In the genomic region with DNA sequence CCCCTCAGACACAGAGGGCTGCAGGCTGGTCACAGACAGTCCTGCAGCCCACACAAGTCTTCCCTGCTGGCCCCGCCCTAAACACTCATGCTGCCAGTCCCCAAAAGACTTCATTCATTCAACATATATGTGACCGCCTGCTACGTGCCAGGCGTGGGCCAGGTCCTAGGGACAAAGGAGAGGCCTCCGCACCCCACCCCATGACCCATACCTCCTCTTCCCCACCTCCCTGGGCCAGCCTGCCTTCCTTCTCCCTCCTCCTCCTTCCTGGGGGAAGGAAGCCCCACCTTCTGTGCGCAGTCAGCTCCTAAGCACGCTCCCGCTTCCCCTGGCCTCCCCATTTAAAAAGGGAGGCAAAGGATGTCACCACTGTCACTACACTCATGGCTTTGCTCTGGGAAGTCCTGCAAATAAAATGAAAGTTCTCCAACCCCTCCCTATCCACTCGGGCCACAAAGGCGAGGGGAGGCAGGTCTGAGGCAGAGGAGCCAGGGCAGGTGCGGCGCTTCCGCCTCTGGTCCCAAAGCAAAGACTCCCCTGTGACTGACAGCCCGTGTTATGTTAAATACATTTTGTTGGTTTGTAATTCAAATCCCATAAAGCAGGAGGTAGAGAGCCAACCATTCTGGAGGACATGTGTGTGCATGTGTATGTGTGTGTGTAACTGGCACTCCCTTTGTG, we compare ENCODE assay signal across 14 cellular contexts. TPM values are rescaled to one million over a fixed set of nuclear protein-coding genes. Genes with fewer than 3 reads are reported as not detected.
A peak's percentile ranks its signal among the peaks of the same experiment; 100 is the strongest.
DNase-seq lines count a peak whose midpoint lies in the region; ATAC-seq, FAIRE-seq and TF ChIP-seq lines count a peak whose summit lies in the region.
"Had no signal": no experiment of that assay in that cellular context is flagged by ENCODE, and none has a peak within 500 bp of the region (broad histone marks: within the 10 kb centered on the region; RNA-seq: fewer than 3 reads in every experiment).

No MANE protein-coding gene starts in this region.

- no peaks in the 10 kb centered on the region for H3K9me3 Mint-ChIP-seq in CD4-positive, CD25-positive, alpha-beta regulatory T cell

- no peaks in the 10 kb centered on the region for H3K36me3 ChIP-seq in CD4-positive, CD25-positive, alpha-beta regulatory T cell (ENCODE audit: control insufficient read depth, insufficient read depth, low read length)
- H3K36me3 ChIP-seq in K562 (ENCODE audit: control insufficient read depth, insufficient read depth, low read length) (no peaks in the 10 kb centered on the region), mucosa of rectum (ENCODE audit: control insufficient read depth in 2 of 2, insufficient read depth in 2 of 2, low read length in 2 of 2) (no peaks in the 10 kb centered on the region), thyroid gland (no peaks in the 10 kb centered on the region)
- H3K36me3 ChIP-seq: HAP-1, vagina had no signal

- H3K4me1 ChIP-seq in CD4-positive, CD25-positive, alpha-beta regulatory T cell (ENCODE audit: control insufficient read depth, insufficient read depth, low read length, poor library complexity, severe bottlenecking): no peaks in the 10 kb centered on the region
- H3K4me1 ChIP-seq in K562 (replicated peaks in 1 of 2; ENCODE audit: control insufficient read depth in 2 of 2, insufficient read depth in 2 of 2, low read length in 2 of 2) (peaks cover 0 to 16% of the 10 kb centered on the region in 2 experiments; a peak in 2 of 5 replicates), mucosa of rectum (ENCODE audit: control insufficient read depth in 2 of 2, insufficient read depth in 2 of 2, low read length in 2 of 2) (peaks cover 6 to 12% of the 10 kb centered on the region in 2 donors), thyroid gland (no peaks in the 10 kb centered on the region)
- H3K4me1 ChIP-seq: HAP-1 had no signal

- in situ Hi-C loops in K562 (cut with MboI): no loop called here

- H3K9me3 ChIP-seq in CD4-positive, CD25-positive, alpha-beta regulatory T cell (ENCODE audit: control insufficient read depth in 2 of 2, low read length in 2 of 2): no peaks in the 10 kb centered on the region
- H3K9me3 ChIP-seq in K562 (replicated peaks; ENCODE audit: control insufficient read depth, insufficient read depth, low read depth, low read length) (no peaks in the 10 kb centered on the region), mucosa of rectum (ENCODE audit: control insufficient read depth in 2 of 2, low read length in 2 of 2) (no peaks in the 10 kb centered on the region), thyroid gland (no peaks in the 10 kb centered on the region)
- H3K9me3 ChIP-seq: HAP-1, vagina had no signal

- H3K9ac ChIP-seq in K562 (ENCODE audit: insufficient read depth in 1 of 2, low read depth in 2 of 2, low read length in 2 of 2) (peak overlapping the region in 1 of 2 experiments; percentile 63; a peak in 1 of 4 replicates), mucosa of rectum (ENCODE audit: low read depth in 1 of 2, low read length in 2 of 2) (peak overlapping the region; percentile 34 to 36)

- no peak for DNase-seq in CD4-positive, CD25-positive, alpha-beta regulatory T cell
- DNase-seq in GM12891 (ENCODE audit: insufficient read length, low spot score): no peak
- DNase-seq in K562 (ENCODE audit: extremely low read depth in 1 of 4, low spot score in 3 of 4): no peak
- no peak for DNase-seq in SIG-M5 treated with dmso at 0.1 percent for 504 hours (lab: John Stamatoyannopoulos, UW; ENCODE audit: unreplicated experiment)
- no peak for DNase-seq in COLO829 (ENCODE audit: low spot score)
- DNase-seq in thyroid gland: no peak
- DNase-seq: effector CD8-positive, alpha-beta T cell; NCI-H774 had no signal

- no TSS peak for BruUV-seq in K562 (replicated peaks; lab: Mats Ljungman, UMichigan)

- no peaks in the 10 kb centered on the region for H3K9me1 ChIP-seq in K562 (ENCODE audit: control insufficient read depth, insufficient read depth, low read length)

- CTCF ChIA-PET in K562 (lab: Yijun Ruan, JAX; ENCODE audit: low intra/inter-chr PET ratio): no interaction called here

- TF ChIP-seq RAD21 in K562 (CRISPR knock-in tag; conservative IDR thresholded peaks at IDR 0.05 in 1 of 2, IDR thresholded peaks at IDR 0.05 in 1 of 2): no peak

- H2AFZ ChIP-seq in K562 (ENCODE audit: low read depth, low read length): peak overlapping the region; percentile 72

- intact Hi-C loops in K562 (cut with micrococcal nuclease) (no loop called here), thyroid gland (cut with DNase I) (no loop called here)

- no peak overlapping the region for H3K27ac ChIP-seq in CD4-positive, CD25-positive, alpha-beta regulatory T cell (ENCODE audit: insufficient read depth, low read length, poor library complexity, severe bottlenecking)
- no peak overlapping the region for H3K27ac ChIP-seq in K562 (ENCODE audit: extremely low read depth, low read depth, low read length)
- no peak overlapping the region for H3K27ac ChIP-seq in mucosa of rectum (ENCODE audit: low read depth in 2 of 2, low read length in 2 of 2)
- no peak overlapping the region for H3K27ac ChIP-seq in thyroid gland
- H3K27ac ChIP-seq: vagina had no signal

- no peaks in the 10 kb centered on the region for H3K36me3 Mint-ChIP-seq in CD4-positive, CD25-positive, alpha-beta regulatory T cell

- no peaks in the 10 kb centered on the region for H4K20me1 ChIP-seq in K562 (replicated peaks; ENCODE audit: control insufficient read depth, insufficient read depth, low read length)

- H3K4me2 ChIP-seq in K562 (ENCODE audit: insufficient read depth, low read length): no peak overlapping the region

- H3K27me3 ChIP-seq in CD4-positive, CD25-positive, alpha-beta regulatory T cell (ENCODE audit: control insufficient read depth, insufficient read depth, low read length): no peaks in the 10 kb centered on the region
- H3K27me3 ChIP-seq in K562 (ENCODE audit: control insufficient read depth in 2 of 2, insufficient read depth in 2 of 2, low read length in 2 of 2): no peaks in the 10 kb centered on the region
- H3K27me3 ChIP-seq in mucosa of rectum (ENCODE audit: control insufficient read depth in 2 of 2, insufficient read depth in 2 of 2, low read length in 2 of 2): no peaks in the 10 kb centered on the region
- H3K27me3 ChIP-seq in thyroid gland: no peaks in the 10 kb centered on the region
- H3K27me3 ChIP-seq: vagina had no signal

- H3K4me3 Mint-ChIP-seq in CD4-positive, CD25-positive, alpha-beta regulatory T cell: peak overlapping the region in 3 of 4 donors; percentile 11 to 73 (median 66)

- ATAC-seq in CD4-positive, CD25-positive, alpha-beta regulatory T cell (ENCODE audit: low read depth in 2 of 2): no peak
- ATAC-seq in K562 (peak; percentile 30), HG02884 (IDR thresholded peaks at IDR 0.05; ENCODE audit: unreplicated experiment) (no peak)

- no peaks in the 10 kb centered on the region for H3K79me2 ChIP-seq in K562 (ENCODE audit: control insufficient read depth, insufficient read depth, low read length)

- H3K4me3 ChIP-seq in CD4-positive, CD25-positive, alpha-beta regulatory T cell (ENCODE audit: low read depth, low read length): peak overlapping the region; percentile 24
- H3K4me3 ChIP-seq in K562 (no peak overlapping the region), mucosa of rectum (ENCODE audit: low read length in 2 of 2) (peak overlapping the region; percentile 58 to 64), thyroid gland (replicated peaks in 1 of 3) (no peak overlapping the region)
- H3K4me3 ChIP-seq: HAP-1, vagina had no signal

- peaks cover 5% of the 10 kb centered on the region for H3K27me3 Mint-ChIP-seq in CD4-positive, CD25-positive, alpha-beta regulatory T cell

- peaks cover 5 to 21% (median 8%) of the 10 kb centered on the region in 4 donors for H3K4me1 Mint-ChIP-seq in CD4-positive, CD25-positive, alpha-beta regulatory T cell

- TF ChIP-seq EP300 in K562 (IDR thresholded peaks at IDR 0.05; ENCODE audit: low read length): no peak

- peak; percentile 20 for FAIRE-seq in GM12891 (lab: Jason Lieb, UNC)
- FAIRE-seq in K562 (lab: Jason Lieb, UNC): no peak

- WGBS in K562 (ENCODE audit: insufficient coverage, low coverage, missing lambda C conversion rate): 47% methylated on average over 13 of the region's 14 CpGs
- 38 to 57% methylated on average over 13 to 14 of the region's 14 CpGs for WGBS in thyroid gland, 2 donors

- POLR2A ChIA-PET in K562 (lab: Yijun Ruan, JAX): no interaction called here

- H3K27ac Mint-ChIP-seq in CD4-positive, CD25-positive, alpha-beta regulatory T cell: no peak overlapping the region

- TF ChIP-seq CTCF in K562 (IDR thresholded peaks at IDR 0.05 in 2 of 3, conservative IDR thresholded peaks at IDR 0.05 in 1 of 3; ENCODE audit: insufficient read depth in 2 of 3, low read depth in 1 of 3, low read length in 3 of 3) (no peak), thyroid gland (IDR thresholded peaks at IDR 0.05) (no peak)

- TF ChIP-seq POLR2A in GM12891 (IDR thresholded peaks at IDR 0.05; ENCODE audit: low read depth, low read length) (no peak), K562 (conservative IDR thresholded peaks at IDR 0.05) (no peak), thyroid gland (IDR thresholded peaks at IDR 0.05) (no peak)

RNA-seq across cellular contexts. Expression of a gene that starts 9.0 kb away (rescaled TPM):
- total RNA-seq in CD4-positive, CD25-positive, alpha-beta regulatory T cell: not detected
- under 1 TPM in 1 of 4 donors, not detected in 3; 0.06 TPM for polyA plus RNA-seq in CD4-positive, CD25-positive, alpha-beta regulatory T cell
- 0.13 TPM for polyA plus RNA-seq in GM12891 (2012; ENCODE audit: low read depth, missing spikeins)
- 0.19 TPM in 1 of 2 replicates, not detected in the other for total RNA-seq in K562 (2011; cell fraction: chromatin; rRNA removed; ENCODE audit: low replicate concordance)
- 0.33 and 0.39 TPM in 2 replicates for total RNA-seq in K562 (2011; cell fraction: nucleolus; rRNA removed)
- total RNA-seq in K562 (2011; cell fraction: nucleoplasm; rRNA removed): 0.15 TPM in 2 replicates
- total RNA-seq in K562 (2014; rRNA removed) (not detected in 2 replicates), K562 (2014; rRNA removed; fragmentation: Illumina TruSeq; extraction: Trizol) (not detected in 2 replicates), K562 (2015; rRNA removed; fragmentation: Illumina TruSeq; extraction: Trizol) (not detected in 2 replicates), K562 (2021) (not detected in 2 replicates), thyroid gland (1 to 10 TPM in 3 of 4 donors, under 1 TPM in 1; 0.25 to 4.1 (median 2.8) TPM)
- polyA plus RNA-seq in K562 (2011; rRNA removed) (0.04 and 0.11 TPM in 2 replicates), K562 (2014; fragmentation: Illumina TruSeq; extraction: Trizol) (0.10 TPM in 1 of 2 replicates, not detected in the other), K562 (2014; fragmentation: Nextera tagmentation; extraction: Ambion mirVana) (not detected), K562 (2014; rRNA removed) (0.12 TPM in 1 of 2 replicates, not detected in the other)
- polyA plus RNA-seq in K562 (2011; cell fraction: cytosol; rRNA removed): 0.07 and 0.10 TPM in 2 replicates
- 0.07 and 0.40 TPM in 2 replicates for polyA plus RNA-seq in K562 (2011; cell fraction: nucleus; rRNA removed)
- 0.16 and 0.26 TPM in 2 replicates for polyA plus RNA-seq in K562 (2012)
- not detected in 2 replicates for polyA minus RNA-seq in K562 (2011; rRNA and poly(A)+ RNA removed)
- not detected in 2 replicates for polyA minus RNA-seq in K562 (2011; cell fraction: cytosol; rRNA and poly(A)+ RNA removed)
- 0.33 TPM in 1 of 2 replicates, not detected in the other for polyA minus RNA-seq in K562 (2011; cell fraction: nucleus; rRNA and poly(A)+ RNA removed)
- total RNA-seq: vagina had no signal

RNA-seq across cellular contexts. Expression of a gene that starts 9.3 kb away (rescaled TPM):
- total RNA-seq in CD4-positive, CD25-positive, alpha-beta regulatory T cell: 20.4 TPM
- 1 to 10 TPM; 1.4 to 4.0 (median 2.5) TPM for polyA plus RNA-seq in CD4-positive, CD25-positive, alpha-beta regulatory T cell
- polyA plus RNA-seq in GM12891 (2012; ENCODE audit: low read depth, missing spikeins): 5.0 TPM
- 131 and 242 TPM in 2 replicates for total RNA-seq in K562 (2011; cell fraction: chromatin; rRNA removed; ENCODE audit: low replicate concordance)
- 131 and 135 TPM in 2 replicates for total RNA-seq in K562 (2011; cell fraction: nucleolus; rRNA removed)
- total RNA-seq in K562 (2011; cell fraction: nucleoplasm; rRNA removed): 120 and 128 TPM in 2 replicates
- 21.5 and 21.9 TPM in 2 replicates for total RNA-seq in K562 (2014; rRNA removed)
- 8.0 and 12.0 TPM in 2 replicates for total RNA-seq in K562 (2014; rRNA removed; fragmentation: Illumina TruSeq; extraction: Trizol)
- total RNA-seq in K562 (2015; rRNA removed; fragmentation: Illumina TruSeq; extraction: Trizol): 14.8 and 15.6 TPM in 2 replicates
- 22.1 and 25.7 TPM in 2 replicates for total RNA-seq in K562 (2021)
- polyA plus RNA-seq in K562 (2011; rRNA removed): 17.2 and 21.5 TPM in 2 replicates
- 15.2 and 18.4 TPM in 2 replicates for polyA plus RNA-seq in K562 (2011; cell fraction: cytosol; rRNA removed)
- polyA plus RNA-seq in K562 (2011; cell fraction: nucleus; rRNA removed): 68.8 and 84.5 TPM in 2 replicates
- polyA plus RNA-seq in K562 (2012): 11.9 and 13.9 TPM in 2 replicates
- polyA plus RNA-seq in K562 (2014; fragmentation: Illumina TruSeq; extraction: Trizol): 9.3 and 11.4 TPM in 2 replicates
- polyA plus RNA-seq in K562 (2014; fragmentation: Nextera tagmentation; extraction: Ambion mirVana): under 1 TPM; 0.43 to 0.66 TPM
- 23.4 and 23.7 TPM in 2 replicates for polyA plus RNA-seq in K562 (2014; rRNA removed)
- 29.5 and 35.6 TPM in 2 replicates for polyA minus RNA-seq in K562 (2011; rRNA and poly(A)+ RNA removed)
- polyA minus RNA-seq in K562 (2011; cell fraction: cytosol; rRNA and poly(A)+ RNA removed): 11.2 and 13.6 TPM in 2 replicates
- polyA minus RNA-seq in K562 (2011; cell fraction: nucleus; rRNA and poly(A)+ RNA removed): 34.1 and 41.4 TPM in 2 replicates
- 10 to 100 TPM; 22.9 to 35.3 (median 25.1) TPM for total RNA-seq in thyroid gland

RNA-seq across cellular contexts. Expression of a gene that starts 23.6 kb away (rescaled TPM):
- total RNA-seq in CD4-positive, CD25-positive, alpha-beta regulatory T cell: 12.3 TPM
- polyA plus RNA-seq in CD4-positive, CD25-positive, alpha-beta regulatory T cell: 10 to 100 TPM in 2 of 4 donors, 1 to 10 TPM in 2; 4.5 to 16.9 (median 12.1) TPM
- 2.9 TPM for polyA plus RNA-seq in GM12891 (2012; ENCODE audit: low read depth, missing spikeins)
- total RNA-seq in K562 (2011; cell fraction: chromatin; rRNA removed; ENCODE audit: low replicate concordance): 16.3 and 42.5 TPM in 2 replicates
- 25.9 and 29.5 TPM in 2 replicates for total RNA-seq in K562 (2011; cell fraction: nucleolus; rRNA removed)
- total RNA-seq in K562 (2011; cell fraction: nucleoplasm; rRNA removed): 22.4 and 27.7 TPM in 2 replicates
- total RNA-seq in K562 (2014; rRNA removed): 8.5 and 8.9 TPM in 2 replicates
- total RNA-seq in K562 (2014; rRNA removed; fragmentation: Illumina TruSeq; extraction: Trizol): 3.5 and 3.8 TPM in 2 replicates
- 5.3 and 8.0 TPM in 2 replicates for total RNA-seq in K562 (2015; rRNA removed; fragmentation: Illumina TruSeq; extraction: Trizol)
- 16.4 and 20.8 TPM in 2 replicates for total RNA-seq in K562 (2021)
- 4.5 and 7.4 TPM in 2 replicates for polyA plus RNA-seq in K562 (2011; rRNA removed)
- polyA plus RNA-seq in K562 (2011; cell fraction: cytosol; rRNA removed): 7.7 and 11.0 TPM in 2 replicates
- polyA plus RNA-seq in K562 (2011; cell fraction: nucleus; rRNA removed): 12.9 and 18.2 TPM in 2 replicates
- polyA plus RNA-seq in K562 (2012): 5.2 and 7.5 TPM in 2 replicates
- 5.3 and 8.5 TPM in 2 replicates for polyA plus RNA-seq in K562 (2014; fragmentation: Illumina TruSeq; extraction: Trizol)
- under 1 TPM; 0.80 to 0.84 TPM for polyA plus RNA-seq in K562 (2014; fragmentation: Nextera tagmentation; extraction: Ambion mirVana)
- 7.0 and 12.1 TPM in 2 replicates for polyA plus RNA-seq in K562 (2014; rRNA removed)
- 4.9 and 5.7 TPM in 2 replicates for polyA minus RNA-seq in K562 (2011; rRNA and poly(A)+ RNA removed)
- 4.1 and 7.2 TPM in 2 replicates for polyA minus RNA-seq in K562 (2011; cell fraction: cytosol; rRNA and poly(A)+ RNA removed)
- polyA minus RNA-seq in K562 (2011; cell fraction: nucleus; rRNA and poly(A)+ RNA removed): 5.7 and 7.8 TPM in 2 replicates
- total RNA-seq in thyroid gland: 10 to 100 TPM; 11.8 to 20.6 (median 17.6) TPM

RNA-seq across cellular contexts. Expression of a gene that starts 44.8 kb away (rescaled TPM):
- total RNA-seq in CD4-positive, CD25-positive, alpha-beta regulatory T cell: 0.27 TPM
- polyA plus RNA-seq in CD4-positive, CD25-positive, alpha-beta regulatory T cell: not detected
- polyA plus RNA-seq in GM12891 (2012; ENCODE audit: low read depth, missing spikeins): not detected
- total RNA-seq in K562 (2011; cell fraction: chromatin; rRNA removed; ENCODE audit: low replicate concordance): not detected in 2 replicates
- total RNA-seq in K562 (2011; cell fraction: nucleolus; rRNA removed): not detected in 2 replicates
- total RNA-seq in K562 (2011; cell fraction: nucleoplasm; rRNA removed): not detected in 2 replicates
- not detected in 2 replicates for total RNA-seq in K562 (2014; rRNA removed)
- not detected in 2 replicates for total RNA-seq in K562 (2014; rRNA removed; fragmentation: Illumina TruSeq; extraction: Trizol)
- not detected in 2 replicates for total RNA-seq in K562 (2015; rRNA removed; fragmentation: Illumina TruSeq; extraction: Trizol)
- total RNA-seq in K562 (2021): not detected in 2 replicates
- polyA plus RNA-seq in K562 (2011; rRNA removed): not detected in 2 replicates
- not detected in 2 replicates for polyA plus RNA-seq in K562 (2011; cell fraction: cytosol; rRNA removed)
- polyA plus RNA-seq in K562 (2011; cell fraction: nucleus; rRNA removed): 0.21 TPM in 1 of 2 replicates, not detected in the other
- not detected in 2 replicates for polyA plus RNA-seq in K562 (2012)
- polyA plus RNA-seq in K562 (2014; fragmentation: Illumina TruSeq; extraction: Trizol): not detected in 2 replicates
- not detected for polyA plus RNA-seq in K562 (2014; fragmentation: Nextera tagmentation; extraction: Ambion mirVana)
- not detected in 2 replicates for polyA plus RNA-seq in K562 (2014; rRNA removed)
- polyA minus RNA-seq in K562 (2011; rRNA and poly(A)+ RNA removed): not detected in 2 replicates
- not detected in 2 replicates for polyA minus RNA-seq in K562 (2011; cell fraction: cytosol; rRNA and poly(A)+ RNA removed)
- polyA minus RNA-seq in K562 (2011; cell fraction: nucleus; rRNA and poly(A)+ RNA removed): not detected in 2 replicates
- under 1 TPM in 1 of 4 donors, not detected in 3; 0.54 TPM for total RNA-seq in thyroid gland
- total RNA-seq: Daoy, omental fat pad, vagina had no signal

RNA-seq across cellular contexts. Expression of a gene that starts 50.0 kb away (rescaled TPM):
- total RNA-seq in CD4-positive, CD25-positive, alpha-beta regulatory T cell: 43.7 TPM
- 100 to 1,000 TPM in 1 of 4 donors, 10 to 100 TPM in 3; 77.8 to 110 (median 91.5) TPM for polyA plus RNA-seq in CD4-positive, CD25-positive, alpha-beta regulatory T cell
- polyA plus RNA-seq in GM12891 (2012; ENCODE audit: low read depth, missing spikeins): 28.9 TPM
- total RNA-seq in K562 (2011; cell fraction: chromatin; rRNA removed; ENCODE audit: low replicate concordance): 12.3 and 32.4 TPM in 2 replicates
- total RNA-seq in K562 (2011; cell fraction: nucleolus; rRNA removed): 30.5 and 32.1 TPM in 2 replicates
- 19.6 TPM in 2 replicates for total RNA-seq in K562 (2011; cell fraction: nucleoplasm; rRNA removed)
- total RNA-seq in K562 (2014; rRNA removed) (35.7 and 37.0 TPM in 2 replicates), K562 (2014; rRNA removed; fragmentation: Illumina TruSeq; extraction: Trizol) (5.9 and 8.6 TPM in 2 replicates), K562 (2015; rRNA removed; fragmentation: Illumina TruSeq; extraction: Trizol) (13.7 and 13.8 TPM in 2 replicates), K562 (2021) (33.1 and 34.9 TPM in 2 replicates), thyroid gland (10 to 100 TPM; 27.0 to 61.1 (median 38.9) TPM)
- polyA plus RNA-seq in K562 (2011; rRNA removed) (14.6 and 20.1 TPM in 2 replicates), K562 (2014; fragmentation: Illumina TruSeq; extraction: Trizol) (10.1 and 14.7 TPM in 2 replicates), K562 (2014; fragmentation: Nextera tagmentation; extraction: Ambion mirVana) (1 to 10 TPM; 1.4 to 1.9 TPM), K562 (2014; rRNA removed) (37.6 and 39.9 TPM in 2 replicates)
- polyA plus RNA-seq in K562 (2011; cell fraction: cytosol; rRNA removed): 25.7 and 57.0 TPM in 2 replicates
- polyA plus RNA-seq in K562 (2011; cell fraction: nucleus; rRNA removed): 28.9 and 31.1 TPM in 2 replicates
- polyA plus RNA-seq in K562 (2012): 18.7 and 22.2 TPM in 2 replicates
- 4.1 and 5.1 TPM in 2 replicates for polyA minus RNA-seq in K562 (2011; rRNA and poly(A)+ RNA removed)
- 7.0 and 11.2 TPM in 2 replicates for polyA minus RNA-seq in K562 (2011; cell fraction: cytosol; rRNA and poly(A)+ RNA removed)
- 10.1 and 11.6 TPM in 2 replicates for polyA minus RNA-seq in K562 (2011; cell fraction: nucleus; rRNA and poly(A)+ RNA removed)

Comparison
In these comparisons a context has a peak if more than half of its experiments do, and no peak if none do; other contexts are left out.
1. H3K4me3 ChIP-seq: peak in CD4-positive, CD25-positive, alpha-beta regulatory T cell (single experiment) and mucosa of rectum (2 of 2); none in K562 (single experiment) and thyroid gland (0 of 3).